11 cellular contexts compared by ENCODE assay signal in the genomic region with DNA sequence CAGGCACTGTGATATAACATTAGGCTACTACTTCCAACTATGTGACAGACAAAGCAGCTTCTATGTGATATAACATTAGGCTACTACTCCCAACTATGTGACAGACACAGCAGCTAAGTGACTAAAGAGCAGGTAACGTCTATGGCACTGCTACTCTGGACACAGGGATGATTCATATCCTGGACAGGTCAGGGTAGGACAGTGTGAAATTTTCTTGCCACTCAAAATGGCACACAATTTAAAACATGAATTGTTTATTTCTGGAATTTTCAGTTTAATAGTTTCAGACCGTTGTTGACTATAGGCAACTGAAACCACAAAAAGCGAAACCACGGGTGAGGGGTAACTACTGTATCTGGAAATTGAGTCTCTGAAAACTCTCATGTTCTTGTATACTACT. TPM values are rescaled to one million over a fixed set of nuclear protein-coding genes. Genes with fewer than 3 reads are reported as not detected.
DNase-seq lines count a peak whose midpoint lies in the region; ATAC-seq and TF ChIP-seq lines count a peak whose summit lies in the region.
"Had no signal": no experiment of that assay in that cellular context is flagged by ENCODE, and none has a peak within 500 bp of the region (broad histone marks: within the 10 kb centered on the region; RNA-seq: fewer than 3 reads in every experiment).

No MANE protein-coding gene starts in this region.

- peaks cover 10% of the 10 kb centered on the region for H3K36me3 Mint-ChIP-seq in T-helper 1 cell treated with Interleukin-12 subunit alpha and Interleukin-12 subunit beta and Interleukin-4 antibody, amounts not matched to agents 30 μg/mL and 1 μg/mL, for 36 hours (ENCODE audit: low read depth)
- H3K36me3 Mint-ChIP-seq in IgD-negative memory B cell (no peaks in the 10 kb centered on the region), natural killer cell (no peaks in the 10 kb centered on the region)
- H3K36me3 Mint-ChIP-seq in activated T-helper 17 cell treated with anti-CD3 and anti-CD28 coated beads, Interleukin-2, amount 50 U/mL, for 72 hours (ENCODE audit: low read depth), result peaks cover 99% of the 10 kb centered on the region

- H3K4me3 Mint-ChIP-seq in T-helper 1 cell treated with Interleukin-12 subunit alpha and Interleukin-12 subunit beta and Interleukin-4 antibody, amounts not matched to agents 30 μg/mL and 1 μg/mL, for 36 hours, result peak overlapping the region; percentile 66
- H3K4me3 Mint-ChIP-seq in IgD-negative memory B cell (peak overlapping the region; percentile 1 to 90 (median 53)), natural killer cell (peak overlapping the region; percentile 41)
- H3K4me3 Mint-ChIP-seq in activated T-helper 17 cell treated with anti-CD3 and anti-CD28 coated beads, Interleukin-2, amount 50 U/mL, for 72 hours, result peak overlapping the region; percentile 50

- H3K9me3 Mint-ChIP-seq in T-helper 1 cell treated with Interleukin-12 subunit alpha and Interleukin-12 subunit beta and Interleukin-4 antibody, amounts not matched to agents 30 μg/mL and 1 μg/mL, for 36 hours, result no peaks in the 10 kb centered on the region
- H3K9me3 Mint-ChIP-seq in IgD-negative memory B cell (peaks cover 0 to 2% (median 0%) of the 10 kb centered on the region in 3 donors), natural killer cell (no peaks in the 10 kb centered on the region)
- H3K9me3 Mint-ChIP-seq in activated T-helper 17 cell treated with anti-CD3 and anti-CD28 coated beads, Interleukin-2, amount 50 U/mL, for 72 hours, result no peaks in the 10 kb centered on the region

- H3K4me1 Mint-ChIP-seq in T-helper 1 cell treated with Interleukin-12 subunit alpha and Interleukin-12 subunit beta and Interleukin-4 antibody, amounts not matched to agents 30 μg/mL and 1 μg/mL, for 36 hours (ENCODE audit: low read depth), result peaks cover 42% of the 10 kb centered on the region
- H3K4me1 Mint-ChIP-seq in IgD-negative memory B cell (peaks cover 6 to 13% (median 13%) of the 10 kb centered on the region in 3 donors), natural killer cell (peaks cover 9 to 25% of the 10 kb centered on the region in 2 donors)
- H3K4me1 Mint-ChIP-seq in activated T-helper 17 cell treated with anti-CD3 and anti-CD28 coated beads, Interleukin-2, amount 50 U/mL, for 72 hours, result peaks cover 37% of the 10 kb centered on the region

- H3K27me3 Mint-ChIP-seq in T-helper 1 cell treated with Interleukin-12 subunit alpha and Interleukin-12 subunit beta and Interleukin-4 antibody, amounts not matched to agents 30 μg/mL and 1 μg/mL, for 36 hours (ENCODE audit: low read depth), result no peaks in the 10 kb centered on the region
- no peaks in the 10 kb centered on the region for H3K27me3 Mint-ChIP-seq in IgD-negative memory B cell
- no peaks in the 10 kb centered on the region for H3K27me3 Mint-ChIP-seq in activated T-helper 17 cell treated with anti-CD3 and anti-CD28 coated beads, Interleukin-2, amount 50 U/mL, for 72 hours
- no peaks in the 10 kb centered on the region for H3K27me3 Mint-ChIP-seq in natural killer cell (ENCODE audit: low read depth in 2 of 2)

- no peak for TF ChIP-seq CTCF in natural killer cell (IDR thresholded peaks at IDR 0.05)

- ATAC-seq in activated T-helper 17 cell treated with anti-CD3 and anti-CD28 coated beads, Interleukin-2, amount 50 U/mL, for 72 hours (replicated peaks), result peak; percentile 44
- ATAC-seq in natural killer cell, result peak; percentile 24 to 61 (median 37)

- intact Hi-C loops in natural killer cell (cut with micrococcal nuclease), result no loop called here

- peak overlapping the region; percentile 62 for H3K27ac Mint-ChIP-seq in T-helper 1 cell treated with Interleukin-12 subunit alpha and Interleukin-12 subunit beta and Interleukin-4 antibody, amounts not matched to agents 30 μg/mL and 1 μg/mL, for 36 hours
- H3K27ac Mint-ChIP-seq in IgD-negative memory B cell (no peak overlapping the region), natural killer cell (peak overlapping the region in 1 of 2 donors; percentile 41)
- no peak overlapping the region for H3K27ac Mint-ChIP-seq in activated T-helper 17 cell treated with anti-CD3 and anti-CD28 coated beads, Interleukin-2, amount 50 U/mL, for 72 hours

- DNase-seq in T-helper 1 cell, result no peak
- no peak for DNase-seq in natural killer cell
- no peak for DNase-seq in NCI-H1694 (lab: John Stamatoyannopoulos, UW)
- no peak for DNase-seq in RPMI8226
- DNase-seq in Ammon's horn (ENCODE audit: low spot score), result no peak
- DNase-seq: activated CD4-positive, alpha-beta T cell treated with anti-CD3 and anti-CD28 coated beads for 4 hours; NCI-H2029; stimulated activated naive CD4-positive, alpha-beta T cell treated with Interleukin-2 at 50 U/mL for 16 hours had no signal

RNA-seq across cellular contexts. Expression of gene DTL, which starts 5.1 kb away (rescaled TPM):
- polyA plus RNA-seq in IgD-negative memory B cell, result 0.19 TPM
- total RNA-seq in activated T-helper 17 cell treated with anti-CD3 and anti-CD28 coated beads, Interleukin-2, amount 50 U/mL, for 72 hours, result 10 to 100 TPM; 70.6 to 72.2 TPM
- total RNA-seq in natural killer cell, result 1 to 10 TPM; 1.1 to 4.0 (median 3.3) TPM

RNA-seq across cellular contexts. Expression of gene INTS7, which starts 5.3 kb away (rescaled TPM):
- 14.1 TPM for polyA plus RNA-seq in IgD-negative memory B cell
- total RNA-seq in activated T-helper 17 cell treated with anti-CD3 and anti-CD28 coated beads, Interleukin-2, amount 50 U/mL, for 72 hours, result 10 to 100 TPM; 22.8 to 40.2 TPM
- total RNA-seq in natural killer cell, result 10 to 100 TPM in 2 of 3 donors, 1 to 10 TPM in 1; 10.0 to 20.3 (median 11.0) TPM

Comparison
In these comparisons a context has a peak if more than half of its experiments do, and no peak if none do; other contexts are left out.
1. RNA of gene DTL, which starts 5.1 kb away (total RNA-seq): 70.6 to 72.2 TPM in activated T-helper 17 cell treated with anti-CD3 and anti-CD28 coated beads, Interleukin-2, amount 50 U/mL, for 72 hours; 1.1 to 4.0 TPM in natural killer cell; every median in the first group is over 10 times any median in the second.
2. Peak in every context shown above with its lines, with median percentiles within 50 percentile points of each other: H3K4me3 Mint-ChIP-seq.